13 cellular contexts compared by ENCODE assay signal in the genomic region with DNA sequence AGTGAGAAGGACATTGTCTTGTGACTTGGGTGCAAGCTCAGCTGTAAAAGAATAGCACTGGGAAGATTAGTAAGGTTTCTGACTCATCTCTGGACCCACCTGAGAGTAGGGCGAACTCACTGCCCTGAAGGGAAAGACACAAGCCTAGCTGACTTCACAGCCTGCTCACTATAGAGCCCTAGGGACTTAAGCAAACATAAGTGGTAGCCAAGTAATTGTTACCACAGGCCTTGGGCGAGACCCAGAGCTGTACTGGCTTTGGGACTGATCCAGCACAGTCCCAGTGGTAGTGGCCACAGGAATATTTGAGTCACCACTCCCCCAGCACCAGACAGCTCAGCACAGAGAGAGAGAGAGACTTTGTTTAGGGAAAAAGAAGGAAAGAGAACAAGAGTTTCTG.
A peak's percentile ranks its signal among the peaks of the same experiment; 100 is the strongest.
DNase-seq lines count a peak whose midpoint lies in the region; ATAC-seq and TF ChIP-seq lines count a peak whose summit lies in the region.
"Had no signal": no experiment of that assay in that cellular context is flagged by ENCODE, and none has a peak within 500 bp of the region (broad histone marks: within the 10 kb centered on the region; RNA-seq: fewer than 3 reads in every experiment).

No MANE protein-coding gene starts in this region.

- intact Hi-C loops in IMR-90 (cut with micrococcal nuclease) (no loop called here), mammary epithelial cell (cut with micrococcal nuclease) (loop anchor here (10.0 kb wide), 1 partner anchor 167 kb away; no protein-coding TSS in a partner anchor), Calu3 (cut with micrococcal nuclease; ENCODE audit: unreplicated experiment) (no loop called here)

- no peak for TF ChIP-seq CTCF in IMR-90 (conservative IDR thresholded peaks at IDR 0.05; ENCODE audit: low read depth, low read length)
- TF ChIP-seq CTCF in mammary epithelial cell (conservative IDR thresholded peaks at IDR 0.05 in 1 of 2, IDR thresholded peaks at IDR 0.05 in 1 of 2; ENCODE audit: extremely low read depth in 1 of 2, insufficient read depth in 1 of 2, low read depth in 1 of 2, low read length in 2 of 2) = no peak
- TF ChIP-seq CTCF in Calu3 (IDR thresholded peaks at IDR 0.05; ENCODE audit: unreplicated experiment) = no peak

- H3K27ac Mint-ChIP-seq in Calu3 (ENCODE audit: unreplicated experiment) = no peak overlapping the region

- no peak overlapping the region for H4K12ac ChIP-seq in trophoblast cell (ENCODE audit: low read depth, low read length)

- no peak overlapping the region for H3K4me3 ChIP-seq in IMR-90 (ENCODE audit: insufficient read depth, low read depth, low read length)
- no peak overlapping the region for H3K4me3 ChIP-seq in mammary epithelial cell (replicated peaks in 1 of 3; ENCODE audit: insufficient read depth in 1 of 3, low read depth in 2 of 3, low read length in 3 of 3)
- H3K4me3 ChIP-seq in trophoblast cell (ENCODE audit: low read depth, low read length) = no peak overlapping the region
- H3K4me3 ChIP-seq: esophagus muscularis mucosa had no signal

- POLR2A ChIA-PET in IMR-90 (lab: Charles Lee; ENCODE audit: unreplicated experiment) = no interaction called here

- H2AFZ ChIP-seq in IMR-90 (replicated peaks; ENCODE audit: low read length, poor library complexity) = no peak overlapping the region
- H2AFZ ChIP-seq in mammary epithelial cell (ENCODE audit: low read depth, low read length) = peak overlapping the region; percentile 2
- H2AFZ ChIP-seq in trophoblast cell (ENCODE audit: insufficient read depth, low read length, poor library complexity) = no peak overlapping the region

- H3K14ac ChIP-seq in IMR-90 (replicated peaks; ENCODE audit: low read depth, low read length) (no peak overlapping the region), trophoblast cell (ENCODE audit: low read length) (no peak overlapping the region)

- H3K27me3 ChIP-seq in IMR-90 (ENCODE audit: control insufficient read depth, insufficient read depth, low read length) (no peaks in the 10 kb centered on the region), mammary epithelial cell (ENCODE audit: insufficient read depth, low read length) (no peaks in the 10 kb centered on the region), trophoblast cell (ENCODE audit: insufficient read depth, low read length) (no peaks in the 10 kb centered on the region)
- H3K27me3 ChIP-seq: esophagus muscularis mucosa had no signal

- peak; percentile 50 for DNase-seq in ELR (ENCODE audit: low read depth)
- DNase-seq in IMR-90 = peak; percentile 28
- peak; percentile 98 for DNase-seq in mammary epithelial cell
- DNase-seq in trophoblast cell = peak; percentile 42 to 94
- DNase-seq in Calu3 = no peak
- DNase-seq: amygdala, NCI-H1048, NCI-H774, T-helper 1 cell had no signal

- no peaks in the 10 kb centered on the region for H3K79me1 ChIP-seq in IMR-90 (ENCODE audit: low read depth in 1 of 2, low read length in 2 of 2)
- no peaks in the 10 kb centered on the region for H3K79me1 ChIP-seq in trophoblast cell (ENCODE audit: low read length)

- H3K9ac ChIP-seq in IMR-90 (ENCODE audit: low read depth, low read length) = no peak overlapping the region
- H3K9ac ChIP-seq in mammary epithelial cell (ENCODE audit: insufficient read depth, low read length) = no peak overlapping the region
- H3K9ac ChIP-seq in trophoblast cell (ENCODE audit: low read length) = no peak overlapping the region

- WGBS in IMR-90 (ENCODE audit: extremely low coverage in 2 of 2, insufficient read length in 1 of 2), 2 experiments = no CpG with 5 or more reads among the region's 2 CpGs
- WGBS in mammary epithelial cell (ENCODE audit: low coverage, missing lambda C conversion rate) = 0% methylated on average over 2 of the region's 2 CpGs
- WGBS in trophoblast cell (ENCODE audit: extremely low coverage, insufficient coverage, insufficient read length) = no CpG with 5 or more reads among the region's 2 CpGs

- H4K91ac ChIP-seq in IMR-90 (ENCODE audit: insufficient read depth, low read depth, low read length) (no peak overlapping the region), trophoblast cell (ENCODE audit: low read depth, low read length) (no peak overlapping the region)

- H3K36me3 ChIP-seq in IMR-90 (ENCODE audit: control insufficient read depth, insufficient read depth, low read length) = no peaks in the 10 kb centered on the region
- H3K36me3 ChIP-seq in mammary epithelial cell (ENCODE audit: insufficient read depth, low read length) = no peaks in the 10 kb centered on the region
- H3K36me3 ChIP-seq in trophoblast cell (ENCODE audit: control insufficient read depth in 1 of 2, insufficient read depth in 2 of 2, low read length in 2 of 2) = no peaks in the 10 kb centered on the region
- H3K36me3 ChIP-seq: esophagus muscularis mucosa had no signal

- H4K8ac ChIP-seq in IMR-90 (ENCODE audit: low read depth in 2 of 2, low read length in 2 of 2) (no peak overlapping the region), trophoblast cell (ENCODE audit: low read depth, low read length) (no peak overlapping the region)

- H2AK9ac ChIP-seq in IMR-90 (replicated peaks; ENCODE audit: low read depth, low read length, poor library complexity) = no peak overlapping the region

- peaks cover 14% of the 10 kb centered on the region for H3K9me3 Mint-ChIP-seq in Calu3 (ENCODE audit: low read depth, unreplicated experiment)

- no peak overlapping the region for H3K56ac ChIP-seq in IMR-90 (ENCODE audit: extremely low read depth, insufficient read depth, low read length)

- dilution Hi-C loops in IMR-90 (cut with HindIII; ENCODE audit: low sequenced_read_pairs, unreplicated experiment) = no loop called here
- dilution Hi-C loops in mammary epithelial cell (cut with HindIII; ENCODE audit: low sequenced_read_pairs) = no loop called here

- no peak overlapping the region for H2BK15ac ChIP-seq in IMR-90 (ENCODE audit: low read depth, low read length)

- H3K18ac ChIP-seq in IMR-90 (ENCODE audit: low read depth, low read length) = no peak overlapping the region
- no peak overlapping the region for H3K18ac ChIP-seq in trophoblast cell (ENCODE audit: low read length)

- in situ Hi-C loops in IMR-90 (cut with MboI; ENCODE audit: low sequenced_read_pairs) = no loop called here
- in situ Hi-C loops in mammary epithelial cell (cut with MboI; ENCODE audit: low sequenced_read_pairs in 2 of 2) = no loop called here

- no peaks in the 10 kb centered on the region for H3K79me2 ChIP-seq in mammary epithelial cell (ENCODE audit: insufficient read depth, low read length)
- H3K79me2 ChIP-seq in trophoblast cell (ENCODE audit: control insufficient read depth, insufficient read depth, low read length, poor library complexity) = no peaks in the 10 kb centered on the region

- ATAC-seq in IMR-90 (ENCODE audit: low read depth) = peak; percentile 80
- no peak for ATAC-seq in GM18517 (IDR thresholded peaks at IDR 0.05; ENCODE audit: unreplicated experiment)
- ATAC-seq in HG03521 (IDR thresholded peaks at IDR 0.05; ENCODE audit: unreplicated experiment) = no peak
- ATAC-seq in HG02885 (IDR thresholded peaks at IDR 0.05; ENCODE audit: poor library complexity, unreplicated experiment) = no peak

- TF ChIP-seq RAD21 in IMR-90 (IDR thresholded peaks at IDR 0.05; ENCODE audit: low read length) = no peak

- H2BK120ac ChIP-seq in IMR-90 (ENCODE audit: low read depth, low read length) (no peak overlapping the region), trophoblast cell (ENCODE audit: insufficient read depth, low read length, poor library complexity) (no peak overlapping the region)

- H3K4me2 ChIP-seq in IMR-90 (ENCODE audit: low read depth, low read length) = no peak overlapping the region
- H3K4me2 ChIP-seq in mammary epithelial cell (ENCODE audit: insufficient read depth, low read depth, low read length) = peak overlapping the region; percentile 21
- no peak overlapping the region for H3K4me2 ChIP-seq in trophoblast cell (ENCODE audit: low read length)

- H3K9me1 ChIP-seq in IMR-90 (ENCODE audit: insufficient read depth, low read length) = no peaks in the 10 kb centered on the region

- H3K4me1 ChIP-seq in IMR-90 (ENCODE audit: control insufficient read depth, insufficient read depth, low read length) (0 out of 2 replicates have a peak, but pooled peaks cover 3% of the 10 kb centered on the region), mammary epithelial cell (ENCODE audit: insufficient read depth, low read length) (peaks cover 19% of the 10 kb centered on the region), trophoblast cell (ENCODE audit: control insufficient read depth in 1 of 2, insufficient read depth in 2 of 2, low read length in 2 of 2) (no peaks in the 10 kb centered on the region)
- H3K4me1 ChIP-seq: esophagus muscularis mucosa had no signal

- CTCF ChIA-PET in IMR-90 (lab: Yijun Ruan, JAX) (interaction anchor here (0.6 kb wide), 1 partner anchor 9 kb away, joined by 4 read pairs; no protein-coding TSS in a partner anchor), mammary epithelial cell (lab: Charles Lee; ENCODE audit: low non-redundant PET) (no interaction called here), Calu3 (lab: Charles Lee) (no interaction called here)

- H3K4ac ChIP-seq in IMR-90 (ENCODE audit: low read depth, low read length) (no peak overlapping the region), trophoblast cell (ENCODE audit: low read depth, low read length) (no peak overlapping the region)

- H4K20me1 ChIP-seq in IMR-90 (ENCODE audit: insufficient read depth, low read length) = no peaks in the 10 kb centered on the region
- no peaks in the 10 kb centered on the region for H4K20me1 ChIP-seq in mammary epithelial cell (ENCODE audit: insufficient read depth, low read length)

- no peak for TF ChIP-seq POLR2A in IMR-90 (IDR thresholded peaks at IDR 0.05; ENCODE audit: low read depth, low read length)

- H3K9me3 ChIP-seq in IMR-90 (ENCODE audit: control insufficient read depth, insufficient read depth, low read length) (no peaks in the 10 kb centered on the region), mammary epithelial cell (replicated peaks; ENCODE audit: insufficient read depth, low read length) (peaks cover 2% of the 10 kb centered on the region), trophoblast cell (ENCODE audit: insufficient read depth, low read depth, low read length) (no peaks in the 10 kb centered on the region)

- H3K23ac ChIP-seq in IMR-90 (ENCODE audit: low read depth, low read length) = no peak overlapping the region
- no peak overlapping the region for H3K23ac ChIP-seq in trophoblast cell (ENCODE audit: low read length)

- H3K27me3 Mint-ChIP-seq in Calu3 (ENCODE audit: unreplicated experiment) = peaks cover 7% of the 10 kb centered on the region

- H2AK5ac ChIP-seq in IMR-90 (ENCODE audit: low read depth, low read length) (no peak overlapping the region), trophoblast cell (ENCODE audit: low read length) (no peak overlapping the region)

- H3K27ac ChIP-seq in IMR-90 (ENCODE audit: insufficient read depth, low read length) = no peak overlapping the region
- H3K27ac ChIP-seq in mammary epithelial cell (ENCODE audit: insufficient read depth, low read depth, low read length) = peak overlapping the region; percentile 79
- H3K27ac ChIP-seq in trophoblast cell (ENCODE audit: low read depth, low read length) = no peak overlapping the region
- H3K27ac ChIP-seq: esophagus muscularis mucosa had no signal

- H3K36me3 Mint-ChIP-seq in Calu3 (ENCODE audit: insufficient read depth, unreplicated experiment) = no peaks in the 10 kb centered on the region

- no peak overlapping the region for H4K5ac ChIP-seq in IMR-90 (ENCODE audit: low read depth, low read length)

- H2BK12ac ChIP-seq in trophoblast cell (ENCODE audit: low read length) = no peak overlapping the region

- H2BK5ac ChIP-seq in IMR-90 (ENCODE audit: low read depth, low read length, poor library complexity, severe bottlenecking) = no peak overlapping the region
- H2BK5ac ChIP-seq in trophoblast cell (ENCODE audit: low read depth, low read length, poor library complexity) = no peak overlapping the region

- no TSS peak for BruUV-seq in IMR-90 (replicated peaks; lab: Mats Ljungman, UMichigan)
- BruUV-seq in mammary epithelial cell (replicated peaks; lab: Mats Ljungman, UMichigan) = no TSS peak
- no TSS peak for BruUV-seq in Calu3 (replicated peaks; lab: Mats Ljungman, UMichigan)

- H2BK20ac ChIP-seq in IMR-90 (ENCODE audit: low read depth, low read length) = no peak overlapping the region

- no peaks in the 10 kb centered on the region for H3K4me1 Mint-ChIP-seq in Calu3 (ENCODE audit: low read depth, unreplicated experiment)

- H3K4me3 Mint-ChIP-seq in Calu3 (ENCODE audit: low read depth, unreplicated experiment) = no peak overlapping the region
